10 cellular contexts compared by ENCODE assay signal in genomic region chr22:20965104-20965887, GRCh38. TPM values are rescaled to one million over a fixed set of nuclear protein-coding genes. Genes with fewer than 3 reads are reported as not detected.
DNase-seq lines count a peak whose midpoint lies in the region; ATAC-seq and TF ChIP-seq lines count a peak whose summit lies in the region.
"Had no signal": no experiment of that assay in that cellular context is flagged by ENCODE, and none has a peak within 500 bp of the region (broad histone marks: within the 10 kb centered on the region; RNA-seq: fewer than 3 reads in every experiment).

No MANE protein-coding gene starts in this region.

- H3K9me3 Mint-ChIP-seq in IgD-negative memory B cell (no peaks in the 10 kb centered on the region), neural progenitor cell (no peaks in the 10 kb centered on the region)

- H3K4me1 ChIP-seq in ACC112 (ENCODE audit: control insufficient read depth, insufficient read depth, low read length, unreplicated experiment) (no peaks in the 10 kb centered on the region), neural progenitor cell (peaks cover 33% of the 10 kb centered on the region)

- H3K27me3 ChIP-seq in ACC112 (ENCODE audit: insufficient read depth, low read length): peaks cover 6% of the 10 kb centered on the region
- H3K27me3 ChIP-seq in neural progenitor cell: peaks cover 35% of the 10 kb centered on the region

- peak overlapping the region; percentile 32 to 75 (median 68) for H3K4me3 Mint-ChIP-seq in IgD-negative memory B cell
- peak overlapping the region; percentile 60 for H3K4me3 Mint-ChIP-seq in neural progenitor cell

- H3K4me3 ChIP-seq in ACC112 (ENCODE audit: low read depth, low read length) (peak overlapping the region; percentile 51; the same call in 1 of the 2 replicates), epithelial cell of proximal tubule (ENCODE audit: low read depth, low read length) (peak overlapping the region; percentile 34), neural progenitor cell (peak overlapping the region; percentile 58)

- H3K27me3 Mint-ChIP-seq in IgD-negative memory B cell: peaks cover 3% of the 10 kb centered on the region
- peaks cover 26% of the 10 kb centered on the region for H3K27me3 Mint-ChIP-seq in neural progenitor cell (ENCODE audit: insufficient read depth, low read depth)

- DNase-seq in epithelial cell of proximal tubule (ENCODE audit: low read depth) (no peak), neural progenitor cell (ENCODE audit: low spot score) (peak; percentile 57), hippocampal formation (lab: John Stamatoyannopoulos, UW) (no peak), amygdala (lab: John Stamatoyannopoulos, UW) (no peak), NCI-H1048 (lab: John Stamatoyannopoulos, UW) (no peak)
- DNase-seq: activated gamma-delta T cell, DMS153 had no signal

- H4K20me1 ChIP-seq in neural progenitor cell (ENCODE audit: low read depth): no peaks in the 10 kb centered on the region

- no peak for ATAC-seq in HG03342 (IDR thresholded peaks at IDR 0.05; ENCODE audit: unreplicated experiment)

- H3K27ac Mint-ChIP-seq in IgD-negative memory B cell (peak overlapping the region in 1 of 3 donors; percentile 19), neural progenitor cell (no peak overlapping the region)

- H3K4me1 Mint-ChIP-seq in IgD-negative memory B cell: peaks cover 10 to 24% (median 20%) of the 10 kb centered on the region in 3 donors
- peaks cover 26% of the 10 kb centered on the region for H3K4me1 Mint-ChIP-seq in neural progenitor cell

- H2AFZ ChIP-seq in ACC112 (ENCODE audit: low read length, unreplicated experiment) (no peak overlapping the region), neural progenitor cell (replicated peaks) (peak overlapping the region; percentile 97)

- H3K79me2 ChIP-seq in ACC112 (ENCODE audit: control insufficient read depth, insufficient read depth, low read length, unreplicated experiment) (no peaks in the 10 kb centered on the region), neural progenitor cell (ENCODE audit: low read depth) (no peaks in the 10 kb centered on the region)

- H3K27ac ChIP-seq in ACC112 (ENCODE audit: low read depth, low read length) (no peak overlapping the region), neural progenitor cell (no peak overlapping the region)

- H3K36me3 Mint-ChIP-seq in IgD-negative memory B cell (no peaks in the 10 kb centered on the region), neural progenitor cell (no peaks in the 10 kb centered on the region)

- H3F3A ChIP-seq in neural progenitor cell (ENCODE audit: low read depth): peaks cover 48% of the 10 kb centered on the region

- no peaks in the 10 kb centered on the region for H3K9me3 ChIP-seq in neural progenitor cell (ENCODE audit: low read depth)

- no peak overlapping the region for H3K9ac ChIP-seq in neural progenitor cell

- H3K36me3 ChIP-seq in ACC112 (ENCODE audit: insufficient read depth, low read length) (no peaks in the 10 kb centered on the region), neural progenitor cell (no peaks in the 10 kb centered on the region)

- TF ChIP-seq CTCF in epithelial cell of proximal tubule (conservative IDR thresholded peaks at IDR 0.05; ENCODE audit: low read depth, low read length) (no peak), neural progenitor cell (IDR thresholded peaks at IDR 0.05) (no peak)

- peak overlapping the region; percentile 96 for H3K4me2 ChIP-seq in neural progenitor cell

RNA-seq across cellular contexts. Expression of gene AIFM3, which starts 1.8 kb away (rescaled TPM):
- 2.3 TPM for polyA plus RNA-seq in IgD-negative memory B cell
- total RNA-seq in epithelial cell of proximal tubule (0.65 and 1.8 TPM in 2 replicates), neural progenitor cell (ENCODE audit: low replicate concordance) (4.3 and 12.0 TPM in 2 replicates)

RNA-seq across cellular contexts. Expression of gene LZTR1, which starts 16.8 kb away (rescaled TPM):
- 11.9 TPM for polyA plus RNA-seq in IgD-negative memory B cell
- total RNA-seq in epithelial cell of proximal tubule (16.7 and 33.1 TPM in 2 replicates), neural progenitor cell (ENCODE audit: low replicate concordance) (21.9 and 39.4 TPM in 2 replicates)

RNA-seq across cellular contexts. Expression of gene THAP7, which starts 36.6 kb away (rescaled TPM):
- polyA plus RNA-seq in IgD-negative memory B cell: 55.9 TPM
- total RNA-seq in epithelial cell of proximal tubule: 24.6 and 36.6 TPM in 2 replicates
- total RNA-seq in neural progenitor cell (ENCODE audit: low replicate concordance): 14.7 and 29.2 TPM in 2 replicates

RNA-seq across cellular contexts. Expression of gene CRKL, which starts 48.1 kb away (rescaled TPM):
- polyA plus RNA-seq in IgD-negative memory B cell: 47.2 TPM
- 42.6 and 53.6 TPM in 2 replicates for total RNA-seq in epithelial cell of proximal tubule
- total RNA-seq in neural progenitor cell (ENCODE audit: low replicate concordance): 91.0 and 109 TPM in 2 replicates

RNA-seq across cellular contexts. Expression of gene P2RX6, which starts 49.7 kb away (rescaled TPM):
- polyA plus RNA-seq in IgD-negative memory B cell: not detected
- total RNA-seq in epithelial cell of proximal tubule: not detected in 2 replicates
- 0.36 and 0.53 TPM in 2 replicates for total RNA-seq in neural progenitor cell (ENCODE audit: low replicate concordance)
